In the genomic region with DNA sequence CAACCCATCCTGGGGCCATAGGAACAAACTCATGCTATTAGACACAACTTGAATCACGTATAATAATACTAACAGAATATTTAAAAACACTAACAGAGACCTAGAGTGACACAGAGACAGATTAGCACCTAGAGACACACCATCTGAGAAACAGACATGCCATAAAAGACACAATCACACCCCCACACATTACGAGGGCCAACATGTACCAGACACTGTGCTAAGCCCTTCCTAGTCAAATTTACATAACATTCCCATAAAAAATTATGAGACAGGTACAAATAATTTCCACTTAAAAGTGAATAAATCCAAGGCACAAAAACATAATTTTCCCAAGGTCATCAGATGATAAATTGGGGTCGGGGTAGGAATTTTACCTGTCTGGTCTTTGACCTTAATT, we compare ENCODE assay signal across 24 cellular contexts.
"Had no signal": no experiment of that assay in that cellular context is flagged by ENCODE, and none has a peak within 500 bp of the region (broad histone marks: within the 10 kb centered on the region; RNA-seq: fewer than 3 reads in every experiment).

No MANE protein-coding gene starts in this region.

- DNase-seq: colonic mucosa; cortex of kidney; dermis blood vessel endothelial cell; dorsolateral prefrontal cortex; effector CD4-positive, alpha-beta T cell; effector CD8-positive, alpha-beta T cell; effector memory CD4-positive, alpha-beta T cell; effector memory CD8-positive, alpha-beta T cell; endodermal cell; erythroblast; esophagus squamous epithelium; foreskin fibroblast; foreskin keratinocyte; foreskin melanocyte; gastrocnemius medialis; glutamatergic neuron; head of caudate nucleus; heart left ventricle; heart right ventricle had no signal

- H3K27ac ChIP-seq: colonic mucosa, coronary artery, dorsolateral prefrontal cortex, epithelial cell of prostate, esophagus muscularis mucosa, esophagus squamous epithelium, foreskin keratinocyte, gastrocnemius medialis, gastroesophageal sphincter, heart left ventricle, heart right ventricle had no signal

- H3K4me3 ChIP-seq: colonic mucosa, coronary artery, dorsolateral prefrontal cortex, esophagus muscularis mucosa, esophagus squamous epithelium, gastrocnemius medialis, gastroesophageal sphincter, heart left ventricle, heart right ventricle had no signal

- ATAC-seq: effector memory CD8-positive, alpha-beta T cell; esophagus mucosa; foreskin keratinocyte; gastrocnemius medialis; gastroesophageal sphincter; heart left ventricle; heart right ventricle had no signal
